Comparison of ENCODE assay signal across 1 cellular context in the genomic region with DNA sequence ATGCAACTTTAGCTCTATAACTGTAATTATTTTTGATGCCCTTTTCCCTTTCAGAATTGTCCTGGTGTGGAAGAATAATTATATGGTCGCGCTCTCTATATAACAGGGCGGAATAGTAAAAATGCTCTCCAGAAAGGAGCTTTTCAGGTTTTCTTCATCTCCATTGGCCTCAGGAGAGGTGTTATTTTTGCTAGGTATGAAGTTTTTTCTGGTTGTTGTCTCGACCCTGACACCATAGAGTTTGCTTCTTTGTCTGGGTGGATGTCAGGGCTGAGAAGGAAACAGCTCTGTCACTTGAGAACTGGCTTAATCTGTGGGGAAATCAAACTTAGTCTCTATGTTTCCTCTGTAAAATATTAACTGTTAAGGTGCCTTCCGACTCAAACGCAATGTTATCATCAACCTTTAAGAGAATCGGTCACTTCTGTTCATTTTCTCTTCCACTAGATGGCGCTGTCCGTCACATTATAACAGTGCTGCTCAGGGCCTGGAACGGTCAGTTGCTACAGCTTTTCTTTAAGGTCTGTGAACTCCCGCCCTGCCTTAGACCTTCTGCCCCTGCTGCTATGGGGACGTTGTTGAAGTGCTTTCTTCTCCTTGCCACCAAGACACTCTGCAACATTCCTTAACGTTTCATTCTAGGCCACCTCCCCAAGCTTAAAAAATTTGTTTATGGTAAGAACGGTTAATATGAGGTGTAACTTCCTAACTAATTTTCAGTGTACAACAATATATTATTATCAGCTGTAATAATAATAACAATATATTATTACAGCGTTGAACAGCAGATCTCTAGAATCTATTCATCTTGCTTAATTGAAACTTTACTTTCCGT.
TF ChIP-seq lines count a peak whose summit lies in the region.

No MANE protein-coding gene starts in this region.

TF ChIP-seq in endothelial cell of umbilical vein, 7 proteins besides CTCF, POLR2A, EP300 and RAD21:
- TF ChIP-seq MAX (IDR thresholded peaks at IDR 0.05; ENCODE audit: insufficient read depth, insufficient read length) (no peak), POLR2AphosphoS5 (IDR thresholded peaks at IDR 0.05; ENCODE audit: insufficient read depth, low read depth, low read length) (no peak), JUN (IDR thresholded peaks at IDR 0.05; ENCODE audit: borderline replicate concordance, insufficient read depth, insufficient read length, low read depth) (no peak), GATA2 (IDR thresholded peaks at IDR 0.05; ENCODE audit: insufficient read depth, insufficient read length, low read depth, low read length) (no peak), FOS (IDR thresholded peaks at IDR 0.05; ENCODE audit: borderline replicate concordance, insufficient read depth, low read length) (no peak), MYC (IDR thresholded peaks at IDR 0.05; ENCODE audit: low read depth, low read length) (no peak), EZH2 (IDR thresholded peaks at IDR 0.05; ENCODE audit: borderline replicate concordance, low read depth, low read length, severe bottlenecking) (no peak)
